In genomic region chr5:80260461-80260860, GRCh38 we compare ENCODE assay signal across 30 cellular contexts. TPM values are rescaled to one million over a fixed set of nuclear protein-coding genes. Genes with fewer than 3 reads are reported as not detected.
"Had no signal": no experiment of that assay in that cellular context is flagged by ENCODE, and none has a peak within 500 bp of the region (broad histone marks: within the 10 kb centered on the region; RNA-seq: fewer than 3 reads in every experiment).

No MANE protein-coding gene starts in this region.

- DNase-seq: activated B cell treated with CpG ODN at 0.5 μM for 24 hours; activated CD4-positive, alpha-beta T cell treated with anti-CD3 and anti-CD28 coated beads for 1 hour; activated CD4-positive, alpha-beta T cell treated with anti-CD3 and anti-CD28 coated beads, Interleukin-2, amount 10 ng/mL, durations not matched to agents 24 days and 14 days; activated CD4-positive, alpha-beta T cell treated with anti-CD3 and anti-CD28 coated beads, Interleukin-2, amount 50 U/mL, for 48 hours; activated CD8-positive, alpha-beta memory T cell treated with anti-CD3 and anti-CD28 coated beads, Interleukin-2, amount 10 ng/mL, durations not matched to agents 7 days and 5 days; activated effector memory CD4-positive, alpha-beta T cell treated with Interleukin-2 at 50 U/mL for 16 hours; activated naive CD4-positive, alpha-beta T cell treated with Interleukin-2 at 50 U/mL for 16 hours; activated naive CD8-positive, alpha-beta T cell treated with anti-CD3 and anti-CD28 coated beads, Interleukin-2, amount 50 U/mL, for 24 hours; activated T-cell treated with anti-CD3 and anti-CD28 coated beads, Interleukin-2, amount 50 U/mL, for 24 hours; amniotic stem cell; NCI-H1092; NCI-H1417; NCI-H1694; NCI-H2029; NCI-H2227 treated with DMSO at 0.1 percent for 48 hours; NCI-H526; NCI-H82; OCI-M1; RPMI8226; SJCRH30; SW 1271 had no signal

- H3K36me3 ChIP-seq: ascending aorta, SJCRH30 had no signal

- H3K27ac ChIP-seq: ascending aorta, KMS-11, SJCRH30 had no signal

- ATAC-seq: activated CD8-positive, alpha-beta memory T cell treated with anti-CD3 and anti-CD28 coated beads, Interleukin-2, amount 10 ng/mL, durations not matched to agents 7 days and 5 days; activated naive CD4-positive, alpha-beta T cell treated with anti-CD3 and anti-CD28 coated beads, Interleukin-2, amount 50 U/mL, for 72 hours; activated naive CD8-positive, alpha-beta T cell treated with anti-CD3 and anti-CD28 coated beads, Interleukin-2, amount 50 U/mL, for 24 hours; Panc1; Right ventricle myocardium inferior; SK-N-SH treated with all-trans-retinoic acid at 6 μM for 48 hours had no signal

- H3K9ac ChIP-seq: KMS-11 had no signal

- H3K4me2 ChIP-seq: KMS-11 had no signal

- H3K27me3 ChIP-seq: ascending aorta, SJCRH30 had no signal

- H3K4me3 ChIP-seq: ascending aorta, SJCRH30 had no signal

- H3K4me1 ChIP-seq: ascending aorta, SJCRH30 had no signal

- H3K9me3 ChIP-seq: ascending aorta, SJCRH30 had no signal

RNA-seq across cellular contexts. Expression of gene SPZ1, which starts 59.3 kb away (rescaled TPM):
- total RNA-seq: activated B cell treated with CpG ODN at 0.5 μM for 24 hours; activated CD4-positive, alpha-beta T cell treated with anti-CD3 and anti-CD28 coated beads, Interleukin-2, amount 10 ng/mL, durations not matched to agents 24 days and 14 days; activated CD8-positive, alpha-beta memory T cell treated with anti-CD3 and anti-CD28 coated beads, Interleukin-2, amount 10 ng/mL, durations not matched to agents 7 days and 5 days; activated naive CD4-positive, alpha-beta T cell treated with anti-CD3 and anti-CD28 coated beads, Interleukin-2, amount 50 U/mL, for 72 hours; activated T-helper 1 cell treated with anti-CD3 and anti-CD28 coated beads, Interleukin-12 subunit alpha, Interleukin-12 subunit beta, Interleukin-2, Interleukin-4 antibody, amounts not matched to agents 30 ng/mL and 10 ng/mL and 1 ng/mL, durations not matched to agents 14 hours and 24 hours and 36 hours; ascending aorta; MCF 10A; NCI-H460; Right ventricle myocardium inferior; SJCRH30 had no signal
